1 cellular context compared by ENCODE assay signal in genomic region chr15:99495430-99496301, GRCh38.
A peak's percentile ranks its signal among the peaks of the same experiment; 100 is the strongest.
TF ChIP-seq lines count a peak whose summit lies in the region.

No MANE protein-coding gene starts in this region.

TF ChIP-seq in HepG2, 621 proteins besides CTCF, POLR2A, EP300 and RAD21 (continued from another document and continues in another):
- TF ChIP-seq ZNF609 (CRISPR knock-in tag; IDR thresholded peaks at IDR 0.05; ENCODE audit: borderline replicate concordance) (peak; percentile 25; the same call in 1 of the 2 replicates), HDAC1 (CRISPR knock-in tag; IDR thresholded peaks at IDR 0.05) (peak; percentile 71), ZBTB4 (CRISPR knock-in tag; IDR thresholded peaks at IDR 0.05; ENCODE audit: borderline replicate concordance) (0 out of 2 replicates have a peak, but pooled peaks have one; percentile 23), YEATS4 (CRISPR knock-in tag; IDR thresholded peaks at IDR 0.05; ENCODE audit: borderline replicate concordance) (peak; percentile 49; the same call in 1 of the 2 replicates), PHF5A (CRISPR knock-in tag; IDR thresholded peaks at IDR 0.05; ENCODE audit: low read depth, unreplicated experiment) (no peak), PLRG1 (conservative IDR thresholded peaks at IDR 0.05) (no peak), HNF4G (IDR thresholded peaks at IDR 0.05; ENCODE audit: borderline replicate concordance, low read depth, low read length) (0 out of 2 replicates have a peak, but pooled peaks have one; percentile 37), HNF4G (CRISPR knock-in tag; IDR thresholded peaks at IDR 0.05; ENCODE audit: borderline replicate concordance, low read depth) (no peak), SAP130 (CRISPR knock-in tag; IDR thresholded peaks at IDR 0.05; ENCODE audit: low read depth) (no peak), ARNT2 (CRISPR knock-in tag; IDR thresholded peaks at IDR 0.05; ENCODE audit: low read depth) (0 out of 2 replicates have a peak, but pooled peaks have one; percentile 52), PHF8 (CRISPR knock-in tag; IDR thresholded peaks at IDR 0.05) (peak; percentile 37), ZMYM3 (CRISPR knock-in tag; IDR thresholded peaks at IDR 0.05) (peak; percentile 48; the same call in 1 of the 2 replicates), ZNF598 (CRISPR knock-in tag; IDR thresholded peaks at IDR 0.05; ENCODE audit: borderline replicate concordance) (no peak), AHDC1 (CRISPR knock-in tag; IDR thresholded peaks at IDR 0.05; ENCODE audit: borderline replicate concordance) (peak; percentile 19; the same call in 1 of the 2 replicates), THAP11 (CRISPR knock-in tag; IDR thresholded peaks at IDR 0.05) (no peak), ZNF263 (CRISPR knock-in tag; IDR thresholded peaks at IDR 0.05) (0 out of 2 replicates have a peak, but pooled peaks have one; percentile 15), ELF4 (CRISPR knock-in tag; IDR thresholded peaks at IDR 0.05; ENCODE audit: borderline replicate concordance) (peak; percentile 45; the same call in 1 of the 2 replicates), ELF3 (CRISPR knock-in tag; IDR thresholded peaks at IDR 0.05) (0 out of 2 replicates have a peak, but pooled peaks have one; percentile 40), ZNF629 (CRISPR knock-in tag; conservative IDR thresholded peaks at IDR 0.05) (0 out of 2 replicates have a peak, but pooled peaks have one; percentile 19), HNRNPUL1 (IDR thresholded peaks at IDR 0.05; ENCODE audit: low read depth, low read length) (no peak), LCORL (IDR thresholded peaks at IDR 0.05) (no peak), LCORL (CRISPR knock-in tag; IDR thresholded peaks at IDR 0.05) (peak; percentile 64; the same call in 1 of the 2 replicates), ZMYM4 (CRISPR knock-in tag; IDR thresholded peaks at IDR 0.05) (peak; percentile 73; the same call in 1 of the 2 replicates), ZSCAN29 (CRISPR knock-in tag; conservative IDR thresholded peaks at IDR 0.05) (0 out of 2 replicates have a peak, but pooled peaks have one; percentile 27), ZFP91 (CRISPR knock-in tag; IDR thresholded peaks at IDR 0.05; ENCODE audit: borderline replicate concordance) (peak; percentile 34; the same call in 1 of the 2 replicates), BORCS8-MEF2B (CRISPR knock-in tag; IDR thresholded peaks at IDR 0.05) (peak; percentile 83), FOXA1 (IDR thresholded peaks at IDR 0.05) (no peak), FOXA1 (CRISPR knock-in tag; IDR thresholded peaks at IDR 0.05) (no peak), NONO (IDR thresholded peaks at IDR 0.05) (no peak), NONO (CRISPR knock-in tag; conservative IDR thresholded peaks at IDR 0.05) (0 out of 2 replicates have a peak, but pooled peaks have one; percentile 44), HNF4A (CRISPR knock-in tag; IDR thresholded peaks at IDR 0.05) (peak; percentile 72), GMEB1 (CRISPR knock-in tag; IDR thresholded peaks at IDR 0.05; ENCODE audit: borderline replicate concordance) (peak; percentile 18; the same call in 1 of the 2 replicates), MYC (CRISPR knock-in tag; IDR thresholded peaks at IDR 0.05; ENCODE audit: borderline replicate concordance) (0 out of 2 replicates have a peak, but pooled peaks have one; percentile 15), ZSCAN31 (CRISPR knock-in tag; IDR thresholded peaks at IDR 0.05; ENCODE audit: low read depth) (peak; percentile 58; the same call in 1 of the 2 replicates), TBX2 (CRISPR knock-in tag; IDR thresholded peaks at IDR 0.05; ENCODE audit: borderline replicate concordance) (peak; percentile 21; the same call in 1 of the 2 replicates), ZFY (CRISPR knock-in tag; IDR thresholded peaks at IDR 0.05) (peak; percentile 62), ZNF674 (CRISPR knock-in tag; IDR thresholded peaks at IDR 0.05; ENCODE audit: low read depth) (0 out of 2 replicates have a peak, but pooled peaks have one; percentile 40), MZF1 (CRISPR knock-in tag; IDR thresholded peaks at IDR 0.05; ENCODE audit: borderline replicate concordance) (no peak)
